In the genomic region with DNA sequence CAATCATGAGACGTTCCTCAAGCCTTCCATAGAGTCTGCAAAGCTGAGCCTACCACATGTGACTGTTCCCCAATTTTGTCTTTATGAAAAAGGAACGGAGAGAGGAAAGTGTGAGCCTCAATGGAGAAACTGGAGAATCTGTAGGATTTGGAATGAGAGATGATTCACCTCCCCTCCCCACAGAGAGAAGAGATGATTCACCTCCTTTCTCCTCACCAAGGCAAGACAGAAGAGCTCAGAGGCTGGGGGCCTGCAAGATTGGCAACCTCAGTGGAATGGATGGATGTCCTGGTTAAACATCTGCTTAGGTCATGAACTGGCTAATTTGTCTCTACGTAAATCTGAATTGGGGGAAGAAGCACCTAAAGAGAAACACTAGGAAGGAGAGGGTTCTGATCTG, we compare ENCODE assay signal across 21 cellular contexts. TPM values are rescaled to one million over a fixed set of nuclear protein-coding genes. Genes with fewer than 3 reads are reported as not detected.
DNase-seq lines count a peak whose midpoint lies in the region; ATAC-seq, FAIRE-seq and TF ChIP-seq lines count a peak whose summit lies in the region.
"Had no signal": no experiment of that assay in that cellular context is flagged by ENCODE, and none has a peak within 500 bp of the region (broad histone marks: within the 10 kb centered on the region; RNA-seq: fewer than 3 reads in every experiment).

No MANE protein-coding gene starts in this region.

- DNase-seq in A673 (ENCODE audit: low spot score) (peak; percentile 9), IMR-90 (peak; percentile 81), astrocyte (ENCODE audit: low read depth) (peak; percentile 69), foreskin fibroblast (peak; percentile 60 to 76), nephron progenitor cell (no peak)
- no peak for DNase-seq in effector CD4-positive, alpha-beta T cell
- DNase-seq: activated gamma-delta T cell treated with Interleukin-2 at 50 U/mL for 16 hours; CD8-positive, alpha-beta T cell; foreskin melanocyte; Kasumi-1; left ventricle myocardium inferior; NCI-H1436 treated with DMSO at 0.1 percent for 48 hours; NCI-H2227 treated with DMSO at 0.1 percent for 48 hours; SHP77; spleen had no signal

- dilution Hi-C loops in IMR-90 (cut with HindIII; ENCODE audit: low sequenced_read_pairs, unreplicated experiment), result no loop called here

- no peak overlapping the region; the same call in 1 of the 2 replicates for H3K18ac ChIP-seq in IMR-90 (ENCODE audit: low read depth, low read length)

- ATAC-seq in IMR-90 (ENCODE audit: low read depth) (peak; percentile 61), HG03280 (IDR thresholded peaks at IDR 0.05; ENCODE audit: unreplicated experiment) (no peak), HG02571 (IDR thresholded peaks at IDR 0.05; ENCODE audit: unreplicated experiment) (no peak)
- ATAC-seq: CD8-positive, alpha-beta T cell; stimulated activated memory B cell treated with anti-CD40 and anti-IgM and Interleukin-4, amounts not matched to agents 10 μg/mL and 1 μg/mL and 100 μg/mL, for 72 hours had no signal

- no peak for TF ChIP-seq RAD21 in IMR-90 (IDR thresholded peaks at IDR 0.05; ENCODE audit: low read length)

- H3K9me1 ChIP-seq in IMR-90 (ENCODE audit: insufficient read depth, low read length), result peaks cover 3% of the 10 kb centered on the region; the same call in 1 of the 2 replicates

- H3K4me1 Mint-ChIP-seq in astrocyte (ENCODE audit: low read depth, unreplicated experiment) (peaks cover 19% of the 10 kb centered on the region), nephron progenitor cell (no peaks in the 10 kb centered on the region)
- H3K4me1 Mint-ChIP-seq: brain; stimulated activated memory B cell treated with anti-CD40 and anti-IgM and Interleukin-4, amounts not matched to agents 10 μg/mL and 1 μg/mL and 100 μg/mL, for 72 hours had no signal

- TF ChIP-seq CTCF in A673 (conservative IDR thresholded peaks at IDR 0.05; ENCODE audit: low read depth, low read length), result no peak
- TF ChIP-seq CTCF in IMR-90 (conservative IDR thresholded peaks at IDR 0.05; ENCODE audit: low read depth, low read length), result no peak
- TF ChIP-seq CTCF in astrocyte (IDR thresholded peaks at IDR 0.05; ENCODE audit: insufficient read depth, low read depth, low read length), result no peak
- no peak for TF ChIP-seq CTCF in foreskin fibroblast (IDR thresholded peaks at IDR 0.05; ENCODE audit: low read depth, low read length)
- TF ChIP-seq CTCF in nephron progenitor cell (IDR thresholded peaks at IDR 0.05), result no peak

- H4K5ac ChIP-seq in IMR-90 (ENCODE audit: low read depth, low read length), result peak overlapping the region; percentile 2; the same call in 1 of the 2 replicates

- peak overlapping the region; percentile 13 to 42; a peak in 3 of 4 replicates for H4K8ac ChIP-seq in IMR-90 (ENCODE audit: low read depth in 2 of 2, low read length in 2 of 2)

- no CpG with 5 or more reads among the region's 3 CpGs for WGBS in IMR-90 (ENCODE audit: extremely low coverage in 2 of 2, insufficient read length in 1 of 2), 2 experiments

- TF ChIP-seq POLR2A in IMR-90 (IDR thresholded peaks at IDR 0.05; ENCODE audit: low read depth, low read length), result no peak

- H4K20me1 ChIP-seq in IMR-90 (ENCODE audit: insufficient read depth, low read length) (no peaks in the 10 kb centered on the region), astrocyte (ENCODE audit: insufficient read depth, low read length) (no peaks in the 10 kb centered on the region)

- peak overlapping the region; percentile 57; the same call in 1 of the 2 replicates for H2AK5ac ChIP-seq in IMR-90 (ENCODE audit: low read depth, low read length)

- POLR2A ChIA-PET in A673 (lab: Charles Lee; ENCODE audit: low non-redundant PET), result no interaction called here
- POLR2A ChIA-PET in IMR-90 (lab: Charles Lee; ENCODE audit: unreplicated experiment), result interaction anchor here (0.7 kb wide), 1 partner anchor 365 kb away, joined by 3 read pairs; no protein-coding TSS in a partner anchor

- peak overlapping the region; percentile 83 for H2BK20ac ChIP-seq in IMR-90 (ENCODE audit: low read depth, low read length)

- H3K79me1 ChIP-seq in IMR-90 (ENCODE audit: low read depth in 1 of 2, low read length in 2 of 2), result no peaks in the 10 kb centered on the region

- CTCF ChIA-PET in A673 (lab: Charles Lee) (no interaction called here), IMR-90 (lab: Yijun Ruan, JAX) (interaction anchor here (1.1 kb wide), 1 partner anchor 41 kb away, joined by 3 read pairs; no protein-coding TSS in a partner anchor)

- H3K79me2 ChIP-seq in astrocyte (ENCODE audit: insufficient read depth, low read length), result no peaks in the 10 kb centered on the region

- H3K4ac ChIP-seq in IMR-90 (ENCODE audit: low read depth, low read length), result peak overlapping the region; percentile 61; the same call in 1 of the 2 replicates

- peak overlapping the region; percentile 53; the same call in 2 of the 3 replicates for H2BK15ac ChIP-seq in IMR-90 (ENCODE audit: low read depth, low read length)

- peak overlapping the region; percentile 12 for H2AK9ac ChIP-seq in IMR-90 (replicated peaks; ENCODE audit: low read depth, low read length, poor library complexity)

- H3K36me3 ChIP-seq in A673 (ENCODE audit: insufficient read depth, low read length, poor library complexity, severe bottlenecking) (no peaks in the 10 kb centered on the region), IMR-90 (ENCODE audit: control insufficient read depth, insufficient read depth, low read length) (no peaks in the 10 kb centered on the region), astrocyte (ENCODE audit: insufficient read depth, low read length) (no peaks in the 10 kb centered on the region)
- H3K36me3 ChIP-seq: left ventricle myocardium inferior, spleen had no signal

- H3K9me3 Mint-ChIP-seq in astrocyte (ENCODE audit: unreplicated experiment) (peaks cover 6% of the 10 kb centered on the region), nephron progenitor cell (no peaks in the 10 kb centered on the region)
- H3K9me3 Mint-ChIP-seq: brain had no signal

- FAIRE-seq in astrocyte (lab: Jason Lieb, UNC), result peak; percentile 76
- FAIRE-seq: A204.1 had no signal

- H3K9ac ChIP-seq in IMR-90 (ENCODE audit: low read depth, low read length) (no peak overlapping the region), astrocyte (ENCODE audit: low read length) (no peak overlapping the region)

- peak overlapping the region; percentile 62; the same call in 1 of the 2 replicates for H3K14ac ChIP-seq in IMR-90 (replicated peaks; ENCODE audit: low read depth, low read length)

- H3K4me3 ChIP-seq in A673 (ENCODE audit: low read depth, low read length, poor library complexity, severe bottlenecking), result no peak overlapping the region
- no peak overlapping the region for H3K4me3 ChIP-seq in IMR-90 (ENCODE audit: insufficient read depth, low read depth, low read length)
- H3K4me3 ChIP-seq in astrocyte (ENCODE audit: insufficient read depth, low read depth, low read length), result no peak overlapping the region
- H3K4me3 ChIP-seq in foreskin fibroblast (ENCODE audit: low read depth in 1 of 2, low read length in 2 of 2), result no peak overlapping the region
- H3K4me3 ChIP-seq: left ventricle myocardium inferior, spleen had no signal

- no peak overlapping the region for H3K56ac ChIP-seq in IMR-90 (ENCODE audit: extremely low read depth, insufficient read depth, low read length)

- in situ Hi-C loops in IMR-90 (cut with MboI; ENCODE audit: low sequenced_read_pairs), result loop anchor here (5.0 kb wide), 1 partner anchor 1106 kb away; no protein-coding TSS in a partner anchor

- no peaks in the 10 kb centered on the region for H3K4me1 ChIP-seq in A673 (ENCODE audit: insufficient read depth, low read length, poor library complexity, severe bottlenecking)
- peaks cover 5% of the 10 kb centered on the region; the same call in 1 of the 2 replicates for H3K4me1 ChIP-seq in IMR-90 (ENCODE audit: control insufficient read depth, insufficient read depth, low read length)
- H3K4me1 ChIP-seq in astrocyte (ENCODE audit: insufficient read depth, low read length), result peaks cover 10% of the 10 kb centered on the region
- H3K4me1 ChIP-seq: left ventricle myocardium inferior, spleen had no signal

- peak overlapping the region; percentile 28 for H2BK5ac ChIP-seq in IMR-90 (ENCODE audit: low read depth, low read length, poor library complexity, severe bottlenecking)

- H2AFZ ChIP-seq in IMR-90 (replicated peaks; ENCODE audit: low read length, poor library complexity) (no peak overlapping the region), astrocyte (ENCODE audit: low read depth, low read length) (no peak overlapping the region)

- no peak overlapping the region for H3K27ac Mint-ChIP-seq in astrocyte (ENCODE audit: unreplicated experiment)
- no peak overlapping the region for H3K27ac Mint-ChIP-seq in nephron progenitor cell
- H3K27ac Mint-ChIP-seq: brain; CD8-positive, alpha-beta T cell; stimulated activated memory B cell treated with anti-CD40 and anti-IgM and Interleukin-4, amounts not matched to agents 10 μg/mL and 1 μg/mL and 100 μg/mL, for 72 hours; T-helper 1 cell treated with Interleukin-12 subunit alpha and Interleukin-12 subunit beta and Interleukin-4 antibody, amounts not matched to agents 30 μg/mL and 1 μg/mL, for 36 hours had no signal

- H3K27me3 ChIP-seq in A673 (replicated peaks; ENCODE audit: insufficient read depth, low read depth, low read length, poor library complexity), result no peaks in the 10 kb centered on the region
- H3K27me3 ChIP-seq in IMR-90 (ENCODE audit: control insufficient read depth, insufficient read depth, low read length), result no peaks in the 10 kb centered on the region
- H3K27me3 ChIP-seq in astrocyte (ENCODE audit: insufficient read depth, low read length), result no peaks in the 10 kb centered on the region
- H3K27me3 ChIP-seq: spleen had no signal

- peak overlapping the region; percentile 40 for H3K23ac ChIP-seq in IMR-90 (ENCODE audit: low read depth, low read length)

- no peaks in the 10 kb centered on the region for H3K27me3 Mint-ChIP-seq in astrocyte (ENCODE audit: low read depth, unreplicated experiment)
- no peaks in the 10 kb centered on the region for H3K27me3 Mint-ChIP-seq in nephron progenitor cell (ENCODE audit: low read depth, poor library complexity)
- H3K27me3 Mint-ChIP-seq: brain; stimulated activated memory B cell treated with anti-CD40 and anti-IgM and Interleukin-4, amounts not matched to agents 10 μg/mL and 1 μg/mL and 100 μg/mL, for 72 hours had no signal

- H3K9me3 ChIP-seq in A673 (ENCODE audit: low read depth, low read length, poor library complexity, severe bottlenecking), result no peaks in the 10 kb centered on the region
- no peaks in the 10 kb centered on the region for H3K9me3 ChIP-seq in IMR-90 (ENCODE audit: control insufficient read depth, insufficient read depth, low read length)
- no peaks in the 10 kb centered on the region for H3K9me3 ChIP-seq in astrocyte (ENCODE audit: insufficient read depth, low read depth, low read length)
- H3K9me3 ChIP-seq: left ventricle myocardium inferior, spleen had no signal

- H3K4me3 Mint-ChIP-seq in astrocyte (ENCODE audit: unreplicated experiment), result peak overlapping the region; percentile 8
- H3K4me3 Mint-ChIP-seq in nephron progenitor cell, result no peak overlapping the region
- H3K4me3 Mint-ChIP-seq: brain; CD8-positive, alpha-beta T cell; stimulated activated memory B cell treated with anti-CD40 and anti-IgM and Interleukin-4, amounts not matched to agents 10 μg/mL and 1 μg/mL and 100 μg/mL, for 72 hours; T-helper 1 cell treated with Interleukin-12 subunit alpha and Interleukin-12 subunit beta and Interleukin-4 antibody, amounts not matched to agents 30 μg/mL and 1 μg/mL, for 36 hours had no signal

- H3K4me2 ChIP-seq in IMR-90 (ENCODE audit: low read depth, low read length) (no peak overlapping the region), astrocyte (ENCODE audit: low read length) (peak overlapping the region; percentile 46)

- intact Hi-C loops in A673 (cut with micrococcal nuclease; ENCODE audit: unreplicated experiment), result no loop called here
- intact Hi-C loops in IMR-90 (cut with micrococcal nuclease), result no loop called here

- H3K27ac ChIP-seq in A673 (ENCODE audit: low read depth, low read length, poor library complexity, severe bottlenecking), result no peak overlapping the region
- no peak overlapping the region; the same call in 1 of the 2 replicates for H3K27ac ChIP-seq in IMR-90 (ENCODE audit: insufficient read depth, low read length)
- H3K27ac ChIP-seq in astrocyte (ENCODE audit: low read depth, low read length), result peak overlapping the region; percentile 3
- H3K27ac ChIP-seq: left ventricle myocardium inferior, spleen had no signal

- BruUV-seq in A673 (replicated peaks; lab: Mats Ljungman, UMichigan) (no TSS peak), IMR-90 (replicated peaks; lab: Mats Ljungman, UMichigan) (no TSS peak)

- H4K91ac ChIP-seq in IMR-90 (ENCODE audit: insufficient read depth, low read depth, low read length), result peak overlapping the region; percentile 26; the same call in 1 of the 2 replicates

- H2BK120ac ChIP-seq in IMR-90 (ENCODE audit: low read depth, low read length), result peak overlapping the region; percentile 57

- H3K36me3 Mint-ChIP-seq in astrocyte (ENCODE audit: low read depth, unreplicated experiment), result no peaks in the 10 kb centered on the region
- H3K36me3 Mint-ChIP-seq in nephron progenitor cell (ENCODE audit: low read depth), result no peaks in the 10 kb centered on the region
- H3K36me3 Mint-ChIP-seq: brain; CD8-positive, alpha-beta T cell; stimulated activated memory B cell treated with anti-CD40 and anti-IgM and Interleukin-4, amounts not matched to agents 10 μg/mL and 1 μg/mL and 100 μg/mL, for 72 hours had no signal

RNA-seq across cellular contexts. Expression of gene MOCS2, which starts 17.0 kb away (rescaled TPM):
- total RNA-seq in A673 (2021), result 38.9 and 41.7 TPM in 2 replicates
- 36.4 and 62.5 TPM in 2 replicates for total RNA-seq in IMR-90 (2012; rRNA removed)
- polyA plus RNA-seq in IMR-90 (2012; rRNA removed), result 32.8 and 40.0 TPM in 2 replicates
- polyA plus RNA-seq in IMR-90 (2012; cell fraction: cytosol; rRNA removed), result 4.7 and 5.5 TPM in 2 replicates
- polyA plus RNA-seq in IMR-90 (2012; cell fraction: nucleus; rRNA removed; ENCODE audit: low replicate concordance), result 1.2 and 13.8 TPM in 2 replicates
- total RNA-seq in astrocyte, result 42.7 and 44.2 TPM in 2 replicates

Comparison
In these comparisons a context has a peak if more than half of its experiments do, and no peak if none do; other contexts are left out.
1. DNase-seq: peak in A673 (single experiment), IMR-90 (single experiment), astrocyte (single experiment) and foreskin fibroblast (2 of 2); none in nephron progenitor cell (single experiment) and effector CD4-positive, alpha-beta T cell (single experiment).